14 cellular contexts compared by ENCODE assay signal in genomic region chr9:109448223-109448622, GRCh38. TPM values are rescaled to one million over a fixed set of nuclear protein-coding genes. Genes with fewer than 3 reads are reported as not detected.
DNase-seq lines count a peak whose midpoint lies in the region; ATAC-seq lines count a peak whose summit lies in the region.
"Had no signal": no experiment of that assay in that cellular context is flagged by ENCODE, and none has a peak within 500 bp of the region (broad histone marks: within the 10 kb centered on the region; RNA-seq: fewer than 3 reads in every experiment).

No MANE protein-coding gene starts in this region.

- H3K27me3 ChIP-seq in MG63: no peaks in the 10 kb centered on the region

- intact Hi-C loops in activated T-helper 1 cell treated with anti-CD3 and anti-CD28 coated beads, Interleukin-12 subunit alpha, Interleukin-12 subunit beta, Interleukin-2, Interleukin-4 antibody, amounts not matched to agents 30 ng/mL and 10 ng/mL and 1 ng/mL, durations not matched to agents 14 hours and 24 hours and 36 hours (cut with micrococcal nuclease): loop anchor here (10.0 kb wide), 3 partner anchors 367 to 807 kb away; partner anchors contain the start of gene TXN
- intact Hi-C loops in left ventricle myocardium superior (cut with micrococcal nuclease): loop anchor here (10.0 kb wide), 1 partner anchor 67 kb away; no protein-coding TSS in a partner anchor

- H3K36me3 Mint-ChIP-seq in activated T-cell treated with anti-CD3 and anti-CD28 coated beads, Interleukin-2, amount 50 U/mL, for 72 hours (ENCODE audit: insufficient read depth in 2 of 2): no peaks in the 10 kb centered on the region
- H3K36me3 Mint-ChIP-seq in activated T-cell treated with anti-CD3 and anti-CD28 coated beads, Interleukin-2, amount 50 U/mL, for 4 hours (ENCODE audit: insufficient read depth): no peaks in the 10 kb centered on the region
- peaks cover 2% of the 10 kb centered on the region for H3K36me3 Mint-ChIP-seq in activated T-helper 1 cell treated with anti-CD3 and anti-CD28 coated beads, Interleukin-12 subunit alpha, Interleukin-12 subunit beta, Interleukin-2, Interleukin-4 antibody, amounts not matched to agents 30 ng/mL and 10 ng/mL and 1 ng/mL, durations not matched to agents 14 hours and 24 hours and 36 hours (ENCODE audit: low read depth)
- H3K36me3 Mint-ChIP-seq: activated naive CD4-positive, alpha-beta T cell treated with anti-CD3 and anti-CD28 coated beads, Interleukin-2, amount 50 U/mL, for 72 hours; T-cell had no signal

- peaks cover 19% of the 10 kb centered on the region for H3K27me3 Mint-ChIP-seq in activated T-cell treated with anti-CD3 and anti-CD28 coated beads, Interleukin-2, amount 50 U/mL, for 72 hours (ENCODE audit: low read depth)
- peaks cover 19% of the 10 kb centered on the region for H3K27me3 Mint-ChIP-seq in activated T-cell treated with anti-CD3 and anti-CD28 coated beads, Interleukin-2, amount 50 U/mL, for 4 hours (ENCODE audit: low read depth)
- peaks cover 3% of the 10 kb centered on the region for H3K27me3 Mint-ChIP-seq in activated T-helper 1 cell treated with anti-CD3 and anti-CD28 coated beads, Interleukin-12 subunit alpha, Interleukin-12 subunit beta, Interleukin-2, Interleukin-4 antibody, amounts not matched to agents 30 ng/mL and 10 ng/mL and 1 ng/mL, durations not matched to agents 14 hours and 24 hours and 36 hours (ENCODE audit: insufficient read depth)

- peak; percentile 59 for ATAC-seq in activated T-cell treated with anti-CD3 and anti-CD28 coated beads, Interleukin-2, amount 50 U/mL, for 72 hours (replicated peaks in 1 of 2)
- ATAC-seq in activated T-cell treated with anti-CD3 and anti-CD28 coated beads, Interleukin-2, amount 50 U/mL, for 4 hours: no peak
- ATAC-seq in left ventricle myocardium superior (no peak), HG03342 (IDR thresholded peaks at IDR 0.05; ENCODE audit: unreplicated experiment) (no peak)
- ATAC-seq: heart right ventricle, K562, T-cell had no signal

- no peaks in the 10 kb centered on the region for H3K9me3 ChIP-seq in MG63
- H3K9me3 ChIP-seq: heart right ventricle, neutrophil, spleen had no signal

- peaks cover 20% of the 10 kb centered on the region for H3K4me1 Mint-ChIP-seq in activated T-cell treated with anti-CD3 and anti-CD28 coated beads, Interleukin-2, amount 50 U/mL, for 72 hours (ENCODE audit: low read depth)
- no peaks in the 10 kb centered on the region for H3K4me1 Mint-ChIP-seq in activated T-cell treated with anti-CD3 and anti-CD28 coated beads, Interleukin-2, amount 50 U/mL, for 4 hours (ENCODE audit: low read depth)
- peaks cover 40% of the 10 kb centered on the region for H3K4me1 Mint-ChIP-seq in activated T-helper 1 cell treated with anti-CD3 and anti-CD28 coated beads, Interleukin-12 subunit alpha, Interleukin-12 subunit beta, Interleukin-2, Interleukin-4 antibody, amounts not matched to agents 30 ng/mL and 10 ng/mL and 1 ng/mL, durations not matched to agents 14 hours and 24 hours and 36 hours (ENCODE audit: low read depth)

- no peak overlapping the region for H3K27ac Mint-ChIP-seq in activated T-cell treated with anti-CD3 and anti-CD28 coated beads, Interleukin-2, amount 50 U/mL, for 72 hours
- H3K27ac Mint-ChIP-seq in activated T-helper 1 cell treated with anti-CD3 and anti-CD28 coated beads, Interleukin-12 subunit alpha, Interleukin-12 subunit beta, Interleukin-2, Interleukin-4 antibody, amounts not matched to agents 30 ng/mL and 10 ng/mL and 1 ng/mL, durations not matched to agents 14 hours and 24 hours and 36 hours: peak overlapping the region; percentile 89
- H3K27ac Mint-ChIP-seq: T-cell had no signal

- H3K4me3 ChIP-seq in MG63: no peak overlapping the region
- H3K4me3 ChIP-seq: heart right ventricle, K562, spleen had no signal

- peaks cover 5% of the 10 kb centered on the region; the same call in 1 of the 2 replicates for H3K36me3 ChIP-seq in MG63
- H3K36me3 ChIP-seq: neutrophil, spleen had no signal

- peak overlapping the region; percentile 27 to 55 for H3K4me3 Mint-ChIP-seq in activated T-cell treated with anti-CD3 and anti-CD28 coated beads, Interleukin-2, amount 50 U/mL, for 72 hours
- H3K4me3 Mint-ChIP-seq in activated T-cell treated with anti-CD3 and anti-CD28 coated beads, Interleukin-2, amount 50 U/mL, for 4 hours: no peak overlapping the region
- H3K4me3 Mint-ChIP-seq in activated T-helper 1 cell treated with anti-CD3 and anti-CD28 coated beads, Interleukin-12 subunit alpha, Interleukin-12 subunit beta, Interleukin-2, Interleukin-4 antibody, amounts not matched to agents 30 ng/mL and 10 ng/mL and 1 ng/mL, durations not matched to agents 14 hours and 24 hours and 36 hours: peak overlapping the region; percentile 28
- H3K4me3 Mint-ChIP-seq: T-cell had no signal

- no peaks in the 10 kb centered on the region for H3K9me3 Mint-ChIP-seq in activated T-cell treated with anti-CD3 and anti-CD28 coated beads, Interleukin-2, amount 50 U/mL, for 72 hours
- no peaks in the 10 kb centered on the region for H3K9me3 Mint-ChIP-seq in activated T-cell treated with anti-CD3 and anti-CD28 coated beads, Interleukin-2, amount 50 U/mL, for 4 hours
- H3K9me3 Mint-ChIP-seq in activated T-helper 1 cell treated with anti-CD3 and anti-CD28 coated beads, Interleukin-12 subunit alpha, Interleukin-12 subunit beta, Interleukin-2, Interleukin-4 antibody, amounts not matched to agents 30 ng/mL and 10 ng/mL and 1 ng/mL, durations not matched to agents 14 hours and 24 hours and 36 hours: no peaks in the 10 kb centered on the region
- H3K9me3 Mint-ChIP-seq: activated naive CD4-positive, alpha-beta T cell treated with anti-CD3 and anti-CD28 coated beads, Interleukin-2, amount 50 U/mL, for 72 hours; T-cell had no signal

- peak in 1 of 2 donors; percentile 20 for DNase-seq in activated T-cell treated with anti-CD3 and anti-CD28 coated beads, Interleukin-2, amount 50 U/mL, for 72 hours
- DNase-seq in activated T-cell treated with anti-CD3 and anti-CD28 coated beads, Interleukin-2, amount 50 U/mL, for 4 hours: no peak
- no peak for DNase-seq in activated T-helper 1 cell treated with anti-CD3 and anti-CD28 coated beads, Interleukin-12 subunit alpha, Interleukin-12 subunit beta, Interleukin-2, Interleukin-4 antibody, amounts not matched to agents 30 ng/mL and 10 ng/mL and 1 ng/mL, durations not matched to agents 14 hours and 24 hours and 36 hours (ENCODE audit: low spot score)
- DNase-seq in fibroblast of the conjunctiva (ENCODE audit: low read depth): peak; percentile 9
- DNase-seq in left ventricle myocardium superior: no peak
- no peak for DNase-seq in OCI-M1 (lab: John Stamatoyannopoulos, UW)
- DNase-seq in MG63: no peak
- DNase-seq: heart right ventricle, spleen, T-cell had no signal

RNA-seq across cellular contexts. Expression of gene PTPN3, which starts 49.9 kb away (rescaled TPM):
- 1 to 10 TPM; 2.7 to 5.4 TPM for total RNA-seq in activated T-cell treated with anti-CD3 and anti-CD28 coated beads, Interleukin-2, amount 50 U/mL, for 72 hours
- under 1 TPM; 0.03 to 0.18 (median 0.08) TPM for total RNA-seq in activated T-cell treated with anti-CD3 and anti-CD28 coated beads, Interleukin-2, amount 50 U/mL, for 4 hours
- total RNA-seq in activated T-helper 1 cell treated with anti-CD3 and anti-CD28 coated beads, Interleukin-12 subunit alpha, Interleukin-12 subunit beta, Interleukin-2, Interleukin-4 antibody, amounts not matched to agents 30 ng/mL and 10 ng/mL and 1 ng/mL, durations not matched to agents 14 hours and 24 hours and 36 hours: 6.6 TPM in 2 replicates
- 48.5 TPM for total RNA-seq in left ventricle myocardium superior
- 1.7 and 2.8 TPM in 2 replicates for total RNA-seq in MG63 (2014; rRNA removed; shearing (Covaris generic); ENCODE audit: low replicate concordance)

Comparison
In these comparisons a context has a peak if more than half of its experiments do, and no peak if none do; other contexts are left out.
1. ATAC-seq: peak in activated T-cell treated with anti-CD3 and anti-CD28 coated beads, Interleukin-2, amount 50 U/mL, for 72 hours (2 of 2); none in activated T-cell treated with anti-CD3 and anti-CD28 coated beads, Interleukin-2, amount 50 U/mL, for 4 hours (0 of 2), left ventricle myocardium superior (single experiment) and HG03342 (single experiment).